ENCODE assay signal across 23 cellular contexts in the genomic region with DNA sequence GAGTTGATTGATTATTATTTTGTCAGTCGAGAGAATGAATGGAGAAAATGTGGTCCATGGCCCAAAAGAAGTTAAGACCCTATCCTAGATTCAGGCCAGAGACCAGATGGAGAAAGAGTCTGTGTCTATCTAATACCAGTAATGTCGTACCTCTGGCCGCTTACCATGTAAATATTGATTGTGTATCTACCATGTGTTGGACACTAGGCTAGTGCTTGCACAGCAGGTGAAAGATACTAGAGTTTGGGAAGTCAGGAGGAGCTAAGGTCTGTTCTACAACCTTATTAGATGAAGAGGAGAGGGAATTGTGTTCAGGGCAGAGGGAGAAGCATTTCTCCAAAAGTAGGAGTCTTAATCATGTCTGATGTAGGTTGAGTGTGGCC.
"Had no signal": no experiment of that assay in that cellular context is flagged by ENCODE, and none has a peak within 500 bp of the region (broad histone marks: within the 10 kb centered on the region; RNA-seq: fewer than 3 reads in every experiment).

No MANE protein-coding gene starts in this region.

- H3K4me3 ChIP-seq: cardiac muscle cell, heart left ventricle, ovary, psoas muscle, right atrium auricular region, spleen, tibial artery had no signal

- H3K4me1 Mint-ChIP-seq: activated CD8-positive, alpha-beta memory T cell treated with anti-CD3 and anti-CD28 coated beads, Interleukin-2, amount 10 ng/mL, durations not matched to agents 7 days and 5 days; activated naive CD8-positive, alpha-beta T cell treated with anti-CD3 and anti-CD28 coated beads, Interleukin-2, amount 50 U/mL, for 24 hours had no signal

- H3K4me1 ChIP-seq: right atrium auricular region, spleen, tibial artery had no signal

- H3K4me3 Mint-ChIP-seq: activated CD4-positive, alpha-beta T cell treated with anti-CD3 and anti-CD28 coated beads, Interleukin-2, amount 10 ng/mL, durations not matched to agents 24 days and 14 days; activated CD8-positive, alpha-beta memory T cell treated with anti-CD3 and anti-CD28 coated beads, Interleukin-2, amount 10 ng/mL, durations not matched to agents 7 days and 5 days; activated CD8-positive, alpha-beta T cell treated with anti-CD3 and anti-CD28 coated beads for 36 hours; activated naive CD8-positive, alpha-beta T cell treated with anti-CD3 and anti-CD28 coated beads, Interleukin-2, amount 50 U/mL, for 24 hours; endodermal cell; natural killer cell treated with Interleukin-12 subunit alpha and Interleukin-12 subunit beta and Interleukin-15 and Interleukin-18, amount 100 ng/mL, for 72 hours had no signal

- H3K27ac Mint-ChIP-seq: activated CD4-positive, alpha-beta T cell treated with anti-CD3 and anti-CD28 coated beads, Interleukin-2, amount 10 ng/mL, durations not matched to agents 24 days and 14 days; activated CD8-positive, alpha-beta memory T cell treated with anti-CD3 and anti-CD28 coated beads, Interleukin-2, amount 10 ng/mL, durations not matched to agents 7 days and 5 days; activated CD8-positive, alpha-beta T cell treated with anti-CD3 and anti-CD28 coated beads for 36 hours; activated naive CD8-positive, alpha-beta T cell treated with anti-CD3 and anti-CD28 coated beads, Interleukin-2, amount 50 U/mL, for 24 hours; activated T-helper 2 cell treated with anti-CD3 and anti-CD28 coated beads, Interferon-gamma antibody, Interleukin-2, Interleukin-4, amounts not matched to agents 10 μg/mL and 5 μg/mL and 100 μg/mL, durations not matched to agents 14 hours and 24 hours and 36 hours; endodermal cell had no signal

- H3K9me3 Mint-ChIP-seq: activated CD4-positive, alpha-beta T cell treated with anti-CD3 and anti-CD28 coated beads, Interleukin-2, amount 10 ng/mL, durations not matched to agents 24 days and 14 days; activated CD8-positive, alpha-beta T cell treated with anti-CD3 and anti-CD28 coated beads for 36 hours; activated naive CD8-positive, alpha-beta T cell treated with anti-CD3 and anti-CD28 coated beads, Interleukin-2, amount 50 U/mL, for 24 hours; activated T-helper 2 cell treated with anti-CD3 and anti-CD28 coated beads, Interferon-gamma antibody, Interleukin-2, Interleukin-4, amounts not matched to agents 10 μg/mL and 5 μg/mL and 100 μg/mL, durations not matched to agents 14 hours and 24 hours and 36 hours; endodermal cell; natural killer cell treated with Interleukin-12 subunit alpha and Interleukin-12 subunit beta and Interleukin-15 and Interleukin-18, amount 100 ng/mL, for 72 hours had no signal

- ATAC-seq: activated CD4-positive, CD25-positive, alpha-beta regulatory T cell treated with anti-CD3 and anti-CD28 coated beads, Interleukin-2, amount 50 U/mL, for 24 hours; activated CD8-positive, alpha-beta memory T cell treated with anti-CD3 and anti-CD28 coated beads, Interleukin-2, amount 10 ng/mL, durations not matched to agents 7 days and 5 days; activated CD8-positive, alpha-beta T cell treated with anti-CD3 and anti-CD28 coated beads for 36 hours; activated naive CD8-positive, alpha-beta T cell treated with anti-CD3 and anti-CD28 coated beads, Interleukin-2, amount 50 U/mL, for 24 hours; heart left ventricle; psoas muscle had no signal

- DNase-seq: activated CD4-positive, alpha-beta T cell treated with anti-CD3 and anti-CD28 coated beads, Interleukin-2, amount 10 ng/mL, durations not matched to agents 24 days and 14 days; activated CD8-positive, alpha-beta memory T cell treated with anti-CD3 and anti-CD28 coated beads, Interleukin-2, amount 10 ng/mL, durations not matched to agents 7 days and 5 days; activated CD8-positive, alpha-beta T cell treated with anti-CD3 and anti-CD28 coated beads for 36 hours; activated naive CD4-positive, alpha-beta T cell; activated naive CD8-positive, alpha-beta T cell treated with anti-CD3 and anti-CD28 coated beads, Interleukin-2, amount 50 U/mL, for 24 hours; activated T-cell treated with anti-CD3 and anti-CD28 coated beads for 4 hours; cortex of kidney; endodermal cell; heart left ventricle; ovary; psoas muscle; spleen; stimulated activated CD4-positive, alpha-beta T cell treated with anti-CD3 and anti-CD28 coated beads, Interleukin-4, amount 100 ng/mL, for 1 hour; stimulated activated naive CD4-positive, alpha-beta T cell treated with Interleukin-2 at 50 U/mL for 16 hours; substantia nigra; tibial artery had no signal

- H3K27ac ChIP-seq: cardiac muscle cell, epithelial cell of prostate, heart left ventricle, neutrophil, ovary, psoas muscle, right atrium auricular region, spleen, tibial artery had no signal

- H3K27me3 Mint-ChIP-seq: activated CD4-positive, alpha-beta T cell treated with anti-CD3 and anti-CD28 coated beads, Interleukin-2, amount 10 ng/mL, durations not matched to agents 24 days and 14 days; activated CD8-positive, alpha-beta memory T cell treated with anti-CD3 and anti-CD28 coated beads, Interleukin-2, amount 10 ng/mL, durations not matched to agents 7 days and 5 days; activated CD8-positive, alpha-beta T cell treated with anti-CD3 and anti-CD28 coated beads for 36 hours; activated naive CD8-positive, alpha-beta T cell treated with anti-CD3 and anti-CD28 coated beads, Interleukin-2, amount 50 U/mL, for 24 hours; natural killer cell treated with Interleukin-12 subunit alpha and Interleukin-12 subunit beta and Interleukin-15 and Interleukin-18, amount 100 ng/mL, for 72 hours had no signal

- H3K9me3 ChIP-seq: heart left ventricle, neutrophil, ovary, psoas muscle, right atrium auricular region, spleen, tibial artery had no signal

- H3K27me3 ChIP-seq: cardiac muscle cell, heart left ventricle, neutrophil, ovary, right atrium auricular region, spleen, tibial artery had no signal

- H3K36me3 ChIP-seq: ovary had no signal
